In genomic region chr19:57560049-57560491, GRCh38 we compare ENCODE assay signal across 8 cellular contexts. TPM values are rescaled to one million over a fixed set of nuclear protein-coding genes. Genes with fewer than 3 reads are reported as not detected.
A peak's percentile ranks its signal among the peaks of the same experiment; 100 is the strongest.
DNase-seq lines count a peak whose midpoint lies in the region; ATAC-seq and TF ChIP-seq lines count a peak whose summit lies in the region.

No MANE protein-coding gene starts in this region.

- no peak for ATAC-seq in CD4-positive, CD25-positive, alpha-beta regulatory T cell (ENCODE audit: low read depth in 2 of 2)
- ATAC-seq in HG02840 (IDR thresholded peaks at IDR 0.05; ENCODE audit: low FRiP score, unreplicated experiment) (peak; percentile 16), HG03469 (IDR thresholded peaks at IDR 0.05; ENCODE audit: unreplicated experiment) (no peak)
- no peak for ATAC-seq in activated naive CD8-positive, alpha-beta T cell treated with anti-CD3 and anti-CD28 coated beads, Interleukin-2, amount 10 ng/mL, durations not matched to agents 7 days and 5 days (ENCODE audit: low read depth)

- DNase-seq in CD4-positive, CD25-positive, alpha-beta regulatory T cell = no peak
- peak; percentile 36 for DNase-seq in activated naive CD8-positive, alpha-beta T cell treated with anti-CD3 and anti-CD28 coated beads, Interleukin-2, amount 10 ng/mL, durations not matched to agents 7 days and 5 days
- DNase-seq in hepatic stellate cell (ENCODE audit: low spot score) (peak; percentile 90), smooth muscle cell (lab: John Stamatoyannopoulos, UW; ENCODE audit: unreplicated experiment) (no peak), NCI-H446 (lab: John Stamatoyannopoulos, UW) (no peak), NCI-H1436 (lab: John Stamatoyannopoulos, UW) (no peak)

- H3K4me2 ChIP-seq in smooth muscle cell = peak overlapping the region; percentile 89

- peaks cover 33 to 34% of the 10 kb centered on the region in 2 experiments for H3K9me3 ChIP-seq in CD4-positive, CD25-positive, alpha-beta regulatory T cell (ENCODE audit: control insufficient read depth in 2 of 2, low read length in 2 of 2)
- H3K9me3 ChIP-seq in smooth muscle cell (replicated peaks; ENCODE audit: low read depth) = peaks cover 25% of the 10 kb centered on the region

- no peaks in the 10 kb centered on the region for H3F3A ChIP-seq in smooth muscle cell (ENCODE audit: low read depth)

- H3K27me3 ChIP-seq in CD4-positive, CD25-positive, alpha-beta regulatory T cell (ENCODE audit: control insufficient read depth, insufficient read depth, low read length) = peaks cover 5% of the 10 kb centered on the region
- no peaks in the 10 kb centered on the region for H3K27me3 ChIP-seq in smooth muscle cell (ENCODE audit: low read depth)

- no peak overlapping the region for H3K9ac ChIP-seq in smooth muscle cell (ENCODE audit: low read depth)

- peak overlapping the region; percentile 76 to 98 (median 95) for H3K27ac Mint-ChIP-seq in CD4-positive, CD25-positive, alpha-beta regulatory T cell
- peak overlapping the region; percentile 94 for H3K27ac Mint-ChIP-seq in activated naive CD8-positive, alpha-beta T cell treated with anti-CD3 and anti-CD28 coated beads, Interleukin-2, amount 10 ng/mL, durations not matched to agents 7 days and 5 days

- peak overlapping the region; percentile 86 for H2AFZ ChIP-seq in smooth muscle cell (ENCODE audit: low read depth)

- H3K4me1 Mint-ChIP-seq in CD4-positive, CD25-positive, alpha-beta regulatory T cell = peaks cover 5 to 36% (median 28%) of the 10 kb centered on the region in 4 donors
- H3K4me1 Mint-ChIP-seq in activated naive CD8-positive, alpha-beta T cell treated with anti-CD3 and anti-CD28 coated beads, Interleukin-2, amount 10 ng/mL, durations not matched to agents 7 days and 5 days = peaks cover 25% of the 10 kb centered on the region

- POLR2A ChIA-PET in activated naive CD8-positive, alpha-beta T cell treated with anti-CD3 and anti-CD28 coated beads, Interleukin-2, amount 10 ng/mL, durations not matched to agents 7 days and 5 days (lab: Charles Lee) = no interaction called here

- peak overlapping the region; percentile 88 to 98 (median 93) for H3K4me3 Mint-ChIP-seq in CD4-positive, CD25-positive, alpha-beta regulatory T cell
- peak overlapping the region; percentile 95 for H3K4me3 Mint-ChIP-seq in activated naive CD8-positive, alpha-beta T cell treated with anti-CD3 and anti-CD28 coated beads, Interleukin-2, amount 10 ng/mL, durations not matched to agents 7 days and 5 days

- peak overlapping the region; percentile 81 for H3K4me3 ChIP-seq in CD4-positive, CD25-positive, alpha-beta regulatory T cell (ENCODE audit: low read depth, low read length)
- H3K4me3 ChIP-seq in smooth muscle cell = peak overlapping the region; percentile 80

- no peaks in the 10 kb centered on the region for H3K27me3 Mint-ChIP-seq in CD4-positive, CD25-positive, alpha-beta regulatory T cell
- H3K27me3 Mint-ChIP-seq in activated naive CD8-positive, alpha-beta T cell treated with anti-CD3 and anti-CD28 coated beads, Interleukin-2, amount 10 ng/mL, durations not matched to agents 7 days and 5 days = no peaks in the 10 kb centered on the region

- peak overlapping the region; percentile 62 for H3K27ac ChIP-seq in CD4-positive, CD25-positive, alpha-beta regulatory T cell (ENCODE audit: insufficient read depth, low read length, poor library complexity, severe bottlenecking)
- H3K27ac ChIP-seq in smooth muscle cell (ENCODE audit: low read depth) = no peak overlapping the region

- TF ChIP-seq CTCF in smooth muscle cell (IDR thresholded peaks at IDR 0.05; ENCODE audit: borderline replicate concordance, insufficient read depth, poor library complexity, severe bottlenecking) = no peak

- WGBS in smooth muscle cell (ENCODE audit: low lambda C conversion rate) = 89% methylated on average over 23 of the region's 23 CpGs

- H3K9me3 Mint-ChIP-seq in CD4-positive, CD25-positive, alpha-beta regulatory T cell = peaks cover 9 to 57% (median 19%) of the 10 kb centered on the region in 7 donors
- H3K9me3 Mint-ChIP-seq in activated naive CD8-positive, alpha-beta T cell treated with anti-CD3 and anti-CD28 coated beads, Interleukin-2, amount 10 ng/mL, durations not matched to agents 7 days and 5 days = peaks cover 27% of the 10 kb centered on the region

- H3K36me3 ChIP-seq in CD4-positive, CD25-positive, alpha-beta regulatory T cell (ENCODE audit: control insufficient read depth, insufficient read depth, low read length) = peaks cover 20% of the 10 kb centered on the region
- peaks cover 6% of the 10 kb centered on the region for H3K36me3 ChIP-seq in smooth muscle cell (ENCODE audit: low read depth)

- peaks cover 32% of the 10 kb centered on the region for H3K36me3 Mint-ChIP-seq in CD4-positive, CD25-positive, alpha-beta regulatory T cell
- H3K36me3 Mint-ChIP-seq in activated naive CD8-positive, alpha-beta T cell treated with anti-CD3 and anti-CD28 coated beads, Interleukin-2, amount 10 ng/mL, durations not matched to agents 7 days and 5 days = peaks cover 38% of the 10 kb centered on the region

- H4K20me1 ChIP-seq in smooth muscle cell (ENCODE audit: low read depth) = no peaks in the 10 kb centered on the region

- H3K4me1 ChIP-seq in CD4-positive, CD25-positive, alpha-beta regulatory T cell (ENCODE audit: control insufficient read depth, insufficient read depth, low read length, poor library complexity, severe bottlenecking) = peaks cover 26% of the 10 kb centered on the region
- H3K4me1 ChIP-seq in smooth muscle cell (ENCODE audit: low read depth) = peaks cover 7% of the 10 kb centered on the region

- H3K79me2 ChIP-seq in smooth muscle cell (ENCODE audit: low read depth) = peaks cover 21% of the 10 kb centered on the region

RNA-seq across cellular contexts. Expression of gene ZNF550, which starts 0.4 kb away (rescaled TPM):
- total RNA-seq in CD4-positive, CD25-positive, alpha-beta regulatory T cell = 10.2 TPM
- polyA plus RNA-seq in CD4-positive, CD25-positive, alpha-beta regulatory T cell = 10 to 100 TPM in 2 of 4 donors, 1 to 10 TPM in 2; 5.8 to 18.7 (median 9.4) TPM
- 10 to 100 TPM; 27.7 to 27.9 TPM for total RNA-seq in activated naive CD8-positive, alpha-beta T cell treated with anti-CD3 and anti-CD28 coated beads, Interleukin-2, amount 10 ng/mL, durations not matched to agents 7 days and 5 days
- 5.1 and 6.3 TPM in 2 replicates for total RNA-seq in smooth muscle cell
- 3.6 and 5.9 TPM in 2 replicates for polyA plus RNA-seq in smooth muscle cell

RNA-seq across cellular contexts. Expression of gene ZNF416, which starts 18.6 kb away (rescaled TPM):
- 4.4 TPM for total RNA-seq in CD4-positive, CD25-positive, alpha-beta regulatory T cell
- 1 to 10 TPM; 4.1 to 9.5 (median 6.1) TPM for polyA plus RNA-seq in CD4-positive, CD25-positive, alpha-beta regulatory T cell
- total RNA-seq in activated naive CD8-positive, alpha-beta T cell treated with anti-CD3 and anti-CD28 coated beads, Interleukin-2, amount 10 ng/mL, durations not matched to agents 7 days and 5 days = 10 to 100 TPM in 1 of 2 experiments, 1 to 10 TPM in 1; 10.0 to 10.5 TPM
- 5.4 and 6.6 TPM in 2 replicates for total RNA-seq in smooth muscle cell
- polyA plus RNA-seq in smooth muscle cell = 3.6 TPM in 2 replicates

RNA-seq across cellular contexts. Expression of gene ZIK1, which starts 23.9 kb away (rescaled TPM):
- total RNA-seq in CD4-positive, CD25-positive, alpha-beta regulatory T cell = 3.4 TPM
- 10 to 100 TPM in 1 of 4 donors, 1 to 10 TPM in 3; 5.6 to 10.2 (median 8.2) TPM for polyA plus RNA-seq in CD4-positive, CD25-positive, alpha-beta regulatory T cell
- 10 to 100 TPM; 17.9 TPM for total RNA-seq in activated naive CD8-positive, alpha-beta T cell treated with anti-CD3 and anti-CD28 coated beads, Interleukin-2, amount 10 ng/mL, durations not matched to agents 7 days and 5 days
- 6.5 and 9.1 TPM in 2 replicates for total RNA-seq in smooth muscle cell
- polyA plus RNA-seq in smooth muscle cell = 4.6 and 6.6 TPM in 2 replicates

RNA-seq across cellular contexts. Expression of gene ZNF549, which starts 32.9 kb away (rescaled TPM):
- 5.2 TPM for total RNA-seq in CD4-positive, CD25-positive, alpha-beta regulatory T cell
- polyA plus RNA-seq in CD4-positive, CD25-positive, alpha-beta regulatory T cell = 1 to 10 TPM; 4.3 to 9.2 (median 7.7) TPM
- 10 to 100 TPM; 13.6 to 13.8 TPM for total RNA-seq in activated naive CD8-positive, alpha-beta T cell treated with anti-CD3 and anti-CD28 coated beads, Interleukin-2, amount 10 ng/mL, durations not matched to agents 7 days and 5 days
- 7.0 TPM in 2 replicates for total RNA-seq in smooth muscle cell
- polyA plus RNA-seq in smooth muscle cell = 4.4 and 4.7 TPM in 2 replicates

RNA-seq across cellular contexts. Expression of gene ZNF530, which starts 39.6 kb away (rescaled TPM):
- 1.5 TPM for total RNA-seq in CD4-positive, CD25-positive, alpha-beta regulatory T cell
- polyA plus RNA-seq in CD4-positive, CD25-positive, alpha-beta regulatory T cell = 1 to 10 TPM; 4.8 to 7.8 (median 7.4) TPM
- 10 to 100 TPM; 14.0 to 14.2 TPM for total RNA-seq in activated naive CD8-positive, alpha-beta T cell treated with anti-CD3 and anti-CD28 coated beads, Interleukin-2, amount 10 ng/mL, durations not matched to agents 7 days and 5 days
- total RNA-seq in smooth muscle cell = 3.0 and 3.2 TPM in 2 replicates
- polyA plus RNA-seq in smooth muscle cell = 3.5 and 3.7 TPM in 2 replicates

Comparison
In these comparisons a context has a peak if more than half of its experiments do, and no peak if none do; other contexts are left out.
1. DNase-seq: peak in activated naive CD8-positive, alpha-beta T cell treated with anti-CD3 and anti-CD28 coated beads, Interleukin-2, amount 10 ng/mL, durations not matched to agents 7 days and 5 days (single experiment) and hepatic stellate cell (single experiment); none in CD4-positive, CD25-positive, alpha-beta regulatory T cell (0 of 3), smooth muscle cell (single experiment), NCI-H446 (0 of 2) and NCI-H1436 (single experiment).